8 cellular contexts compared by ENCODE assay signal in genomic region chr3:171829841-171830559, GRCh38. TPM values are rescaled to one million over a fixed set of nuclear protein-coding genes. Genes with fewer than 3 reads are reported as not detected.
DNase-seq lines count a peak whose midpoint lies in the region; ATAC-seq and TF ChIP-seq lines count a peak whose summit lies in the region.

No MANE protein-coding gene starts in this region.

- intact Hi-C loops in activated CD8-positive, alpha-beta T cell treated with anti-CD3 and anti-CD28 coated beads for 36 hours (cut with micrococcal nuclease): no loop called here
- intact Hi-C loops in testis (cut with DNase I; ENCODE audit: low total_unique reads): no loop called here

- no peaks in the 10 kb centered on the region for H3K27me3 ChIP-seq in testis

- no peak overlapping the region for H3K4me3 ChIP-seq in cardiac fibroblast (replicated peaks in 1 of 2; ENCODE audit: low read depth in 2 of 2, low read length in 2 of 2)
- H3K4me3 ChIP-seq in testis: no peak overlapping the region

- CTCF ChIA-PET in activated CD8-positive, alpha-beta T cell treated with anti-CD3 and anti-CD28 coated beads for 36 hours (lab: Charles Lee): interaction anchor here (0.6 to 2.2 kb wide), 11 partner anchors 16 to 183 kb away, joined by 3 to 11 read pairs (median 4); partner anchors contain the start of gene PLD1
- CTCF ChIA-PET in activated CD8-positive, alpha-beta T cell treated with anti-CD3 and anti-CD28 coated beads, Interleukin-2, amount 10 ng/mL, durations not matched to agents 7 days and 5 days (lab: Charles Lee): interaction anchor here (0.9 to 2.6 kb wide), 9 partner anchors 10 to 868 kb away, joined by 3 to 12 read pairs (median 4); partner anchors contain the start of gene PLD1

- no peaks in the 10 kb centered on the region for H3K36me3 ChIP-seq in testis (ENCODE audit: low read depth, missing control alignments)

- peaks cover 13% of the 10 kb centered on the region for H3K27me3 Mint-ChIP-seq in activated CD8-positive, alpha-beta T cell treated with anti-CD3 and anti-CD28 coated beads for 36 hours
- peaks cover 27% of the 10 kb centered on the region for H3K27me3 Mint-ChIP-seq in activated CD8-positive, alpha-beta T cell treated with anti-CD3 and anti-CD28 coated beads, Interleukin-2, amount 10 ng/mL, durations not matched to agents 7 days and 5 days (ENCODE audit: low read depth)

- H3K36me3 Mint-ChIP-seq in activated CD8-positive, alpha-beta T cell treated with anti-CD3 and anti-CD28 coated beads for 36 hours (ENCODE audit: low read depth): no peaks in the 10 kb centered on the region
- H3K36me3 Mint-ChIP-seq in activated CD8-positive, alpha-beta T cell treated with anti-CD3 and anti-CD28 coated beads, Interleukin-2, amount 10 ng/mL, durations not matched to agents 7 days and 5 days (ENCODE audit: low read depth): no peaks in the 10 kb centered on the region

- peaks cover 30% of the 10 kb centered on the region for H3K4me1 ChIP-seq in testis

- H3K27ac Mint-ChIP-seq in activated CD8-positive, alpha-beta T cell treated with anti-CD3 and anti-CD28 coated beads for 36 hours: no peak overlapping the region
- no peak overlapping the region for H3K27ac Mint-ChIP-seq in activated CD8-positive, alpha-beta T cell treated with anti-CD3 and anti-CD28 coated beads, Interleukin-2, amount 10 ng/mL, durations not matched to agents 7 days and 5 days

- no peaks in the 10 kb centered on the region for H3K9me3 Mint-ChIP-seq in activated CD8-positive, alpha-beta T cell treated with anti-CD3 and anti-CD28 coated beads for 36 hours
- no peaks in the 10 kb centered on the region for H3K9me3 Mint-ChIP-seq in activated CD8-positive, alpha-beta T cell treated with anti-CD3 and anti-CD28 coated beads, Interleukin-2, amount 10 ng/mL, durations not matched to agents 7 days and 5 days (ENCODE audit: insufficient read depth)

- H3K4me3 Mint-ChIP-seq in activated CD8-positive, alpha-beta T cell treated with anti-CD3 and anti-CD28 coated beads for 36 hours: no peak overlapping the region
- no peak overlapping the region for H3K4me3 Mint-ChIP-seq in activated CD8-positive, alpha-beta T cell treated with anti-CD3 and anti-CD28 coated beads, Interleukin-2, amount 10 ng/mL, durations not matched to agents 7 days and 5 days

- peak overlapping the region; percentile 42 to 58 for H3K27ac ChIP-seq in testis

- TF ChIP-seq CTCF in activated CD8-positive, alpha-beta T cell treated with anti-CD3 and anti-CD28 coated beads for 36 hours (IDR thresholded peaks at IDR 0.05): peak; percentile 46
- TF ChIP-seq CTCF in cardiac fibroblast (IDR thresholded peaks at IDR 0.05; ENCODE audit: low read depth, low read length): peak; percentile 87
- TF ChIP-seq CTCF in testis (IDR thresholded peaks at IDR 0.05): peak; percentile 39 to 58 (median 55)

- TF ChIP-seq POLR2A in testis (IDR thresholded peaks at IDR 0.05): no peak

- POLR2A ChIA-PET in activated CD8-positive, alpha-beta T cell treated with anti-CD3 and anti-CD28 coated beads for 36 hours (lab: Charles Lee): no interaction called here
- POLR2A ChIA-PET in activated CD8-positive, alpha-beta T cell treated with anti-CD3 and anti-CD28 coated beads, Interleukin-2, amount 10 ng/mL, durations not matched to agents 7 days and 5 days (lab: Charles Lee): no interaction called here

- peak; percentile 34 for DNase-seq in activated CD8-positive, alpha-beta T cell treated with anti-CD3 and anti-CD28 coated beads for 36 hours
- no peak for DNase-seq in activated CD8-positive, alpha-beta T cell treated with anti-CD3 and anti-CD28 coated beads, Interleukin-2, amount 10 ng/mL, durations not matched to agents 7 days and 5 days
- DNase-seq in NOMO-1 (lab: John Stamatoyannopoulos, UW; ENCODE audit: unreplicated experiment in 2 of 2): peak; percentile 58 to 62
- DNase-seq in cardiac fibroblast (ENCODE audit: low read depth in 2 of 2): peak; percentile 88 to 91
- peak; percentile 42 for DNase-seq in kidney glomerular epithelial cell (lab: John Stamatoyannopoulos, UW)
- peak; percentile 88 for DNase-seq in testis
- no peak for DNase-seq in amniotic stem cell (lab: John Stamatoyannopoulos, UW)

- WGBS in testis, 2 donors: 20 to 28% methylated on average over 6 of the region's 6 CpGs

- peak; percentile 64 for ATAC-seq in activated CD8-positive, alpha-beta T cell treated with anti-CD3 and anti-CD28 coated beads for 36 hours
- ATAC-seq in activated CD8-positive, alpha-beta T cell treated with anti-CD3 and anti-CD28 coated beads, Interleukin-2, amount 10 ng/mL, durations not matched to agents 7 days and 5 days: no peak
- ATAC-seq in HG03196 (IDR thresholded peaks at IDR 0.05; ENCODE audit: unreplicated experiment): peak; percentile 58

- no peaks in the 10 kb centered on the region for H3K4me1 Mint-ChIP-seq in activated CD8-positive, alpha-beta T cell treated with anti-CD3 and anti-CD28 coated beads for 36 hours (ENCODE audit: low read depth)
- no peaks in the 10 kb centered on the region for H3K4me1 Mint-ChIP-seq in activated CD8-positive, alpha-beta T cell treated with anti-CD3 and anti-CD28 coated beads, Interleukin-2, amount 10 ng/mL, durations not matched to agents 7 days and 5 days (ENCODE audit: low read depth)

- no peaks in the 10 kb centered on the region for H3K9me3 ChIP-seq in testis

RNA-seq across cellular contexts. Expression of gene TMEM212, which starts 13.1 kb away (rescaled TPM):
- not detected for total RNA-seq in activated CD8-positive, alpha-beta T cell treated with anti-CD3 and anti-CD28 coated beads for 36 hours
- total RNA-seq in activated CD8-positive, alpha-beta T cell treated with anti-CD3 and anti-CD28 coated beads, Interleukin-2, amount 10 ng/mL, durations not matched to agents 7 days and 5 days: not detected
- 1 to 10 TPM; 2.5 to 4.3 TPM for total RNA-seq in testis
- polyA plus RNA-seq in testis (ENCODE audit: insufficient read depth, low read depth, low replicate concordance): 1.8 TPM

RNA-seq across cellular contexts. Expression of gene PLD1, which starts 19.7 kb away (rescaled TPM):
- total RNA-seq in activated CD8-positive, alpha-beta T cell treated with anti-CD3 and anti-CD28 coated beads for 36 hours: 1 to 10 TPM in 1 of 2 experiments, under 1 TPM in 1; 0.86 to 1.2 TPM
- total RNA-seq in activated CD8-positive, alpha-beta T cell treated with anti-CD3 and anti-CD28 coated beads, Interleukin-2, amount 10 ng/mL, durations not matched to agents 7 days and 5 days: 1 to 10 TPM in 1 of 2 experiments, under 1 TPM in 1; 0.29 to 1.1 TPM
- 10 to 100 TPM; 19.1 to 27.4 TPM for total RNA-seq in testis
- polyA plus RNA-seq in testis (ENCODE audit: insufficient read depth, low read depth, low replicate concordance): 10.7 TPM

Comparison
In these comparisons a context has a peak if more than half of its experiments do, and no peak if none do; other contexts are left out.
1. DNase-seq: peak in activated CD8-positive, alpha-beta T cell treated with anti-CD3 and anti-CD28 coated beads for 36 hours (single experiment), NOMO-1 (2 of 2), cardiac fibroblast (2 of 2), kidney glomerular epithelial cell (single experiment) and testis (single experiment); none in activated CD8-positive, alpha-beta T cell treated with anti-CD3 and anti-CD28 coated beads, Interleukin-2, amount 10 ng/mL, durations not matched to agents 7 days and 5 days (single experiment) and amniotic stem cell (single experiment).
2. RNA of gene PLD1, which starts 19.7 kb away (total RNA-seq): 19.1 to 27.4 TPM in testis; 0.86 to 1.2 TPM in activated CD8-positive, alpha-beta T cell treated with anti-CD3 and anti-CD28 coated beads for 36 hours and 0.29 to 1.1 TPM in activated CD8-positive, alpha-beta T cell treated with anti-CD3 and anti-CD28 coated beads, Interleukin-2, amount 10 ng/mL, durations not matched to agents 7 days and 5 days; every median in the first group is over 4 times any median in the second.
3. Peak in every context shown above with its lines, with median percentiles within 50 percentile points of each other: CTCF ChIP-seq.